Comparison of ENCODE assay signal across 21 cellular contexts in genomic region chr5:34034497-34035327, GRCh38. TPM values are rescaled to one million over a fixed set of nuclear protein-coding genes. Genes with fewer than 3 reads are reported as not detected.
DNase-seq lines count a peak whose midpoint lies in the region; ATAC-seq and TF ChIP-seq lines count a peak whose summit lies in the region.
"Had no signal": no experiment of that assay in that cellular context is flagged by ENCODE, and none has a peak within 500 bp of the region (broad histone marks: within the 10 kb centered on the region; RNA-seq: fewer than 3 reads in every experiment).

No MANE protein-coding gene starts in this region.

- POLR2A ChIA-PET in T-cell (lab: Charles Lee), result no interaction called here

- ATAC-seq in GM18873 (IDR thresholded peaks at IDR 0.05; ENCODE audit: low FRiP score, unreplicated experiment), result peak; percentile 75
- peak; percentile 76 for ATAC-seq in GM21737 (IDR thresholded peaks at IDR 0.05; ENCODE audit: unreplicated experiment)
- ATAC-seq in HG03378 (IDR thresholded peaks at IDR 0.05; ENCODE audit: unreplicated experiment), result peak; percentile 81
- no peak for ATAC-seq in T-cell (replicated peaks in 1 of 4)
- no peak for ATAC-seq in GM18868 (IDR thresholded peaks at IDR 0.05; ENCODE audit: unreplicated experiment)
- ATAC-seq: WTC11 had no signal

- TF ChIP-seq CTCF in nephron (IDR thresholded peaks at IDR 0.05; ENCODE audit: unreplicated experiment in 3 of 3), result no peak
- TF ChIP-seq CTCF in chondrocyte (IDR thresholded peaks at IDR 0.05), result no peak

- no peaks in the 10 kb centered on the region for H3K9me3 Mint-ChIP-seq in nephron
- H3K9me3 Mint-ChIP-seq in T-cell, result no peaks in the 10 kb centered on the region
- peaks cover 2% of the 10 kb centered on the region for H3K9me3 Mint-ChIP-seq in chondrocyte (ENCODE audit: low read depth)
- H3K9me3 Mint-ChIP-seq: immature natural killer cell, memory B cell had no signal

- H3K27ac Mint-ChIP-seq in nephron (peak overlapping the region; percentile 87 to 91 (median 88)), T-cell (no peak overlapping the region), chondrocyte (ENCODE audit: unreplicated experiment) (no peak overlapping the region)
- H3K27ac Mint-ChIP-seq: memory B cell, WTC11 had no signal

- DNase-seq in T-cell, result no peak
- no peak for DNase-seq in NCI-H2171 (lab: John Stamatoyannopoulos, UW)
- no peak for DNase-seq in chondrocyte (ENCODE audit: low spot score)
- DNase-seq: activated effector memory CD4-positive, alpha-beta T cell treated with Interleukin-2 at 50 U/mL for 16 hours; AML-193; GOT3; immature natural killer cell; NCI-H2081; NCI-H774; RPMI8226; stimulated activated CD4-positive, alpha-beta T cell treated with anti-CD3 and anti-CD28 coated beads, Interleukin-4, amount 100 ng/mL, for 24 hours; T-helper 1 cell had no signal

- peaks cover 47% of the 10 kb centered on the region for H3K36me3 Mint-ChIP-seq in nephron (ENCODE audit: low read depth)
- H3K36me3 Mint-ChIP-seq in T-cell, result peaks cover 34% of the 10 kb centered on the region
- peaks cover 7% of the 10 kb centered on the region for H3K36me3 Mint-ChIP-seq in chondrocyte (ENCODE audit: low read depth)
- H3K36me3 Mint-ChIP-seq: WTC11 had no signal

- CTCF ChIA-PET in T-cell (lab: Charles Lee), result interaction anchor here in 1 of 2 donors (0.6 kb wide), 1 partner anchor 598 kb away, joined by 3 read pairs; no protein-coding TSS in a partner anchor

- H3K4me3 Mint-ChIP-seq in nephron (peak overlapping the region in 1 of 3 experiments; percentile 36), T-cell (no peak overlapping the region), chondrocyte (ENCODE audit: unreplicated experiment) (no peak overlapping the region)
- H3K4me3 Mint-ChIP-seq: immature natural killer cell, memory B cell, WTC11 had no signal

- H3K27me3 Mint-ChIP-seq in nephron (ENCODE audit: low read depth), result no peaks in the 10 kb centered on the region
- H3K27me3 Mint-ChIP-seq in T-cell, result no peaks in the 10 kb centered on the region
- no peaks in the 10 kb centered on the region for H3K27me3 Mint-ChIP-seq in chondrocyte (ENCODE audit: low read depth)
- H3K27me3 Mint-ChIP-seq: memory B cell had no signal

- H3K4me1 Mint-ChIP-seq in nephron (peaks cover 38% of the 10 kb centered on the region), T-cell (no peaks in the 10 kb centered on the region), chondrocyte (ENCODE audit: low read depth) (peaks cover 27% of the 10 kb centered on the region)
- H3K4me1 Mint-ChIP-seq: memory B cell had no signal

RNA-seq across cellular contexts. Expression of gene C1QTNF3, which starts 8.3 kb away (rescaled TPM):
- total RNA-seq in T-cell, result 10 to 100 TPM in 1 of 5 donors, 1 to 10 TPM in 4; 5.4 to 10.6 (median 5.7) TPM
- 1.5 to 2.6 TPM (median 2.1 TPM) in 3 replicates for total RNA-seq in chondrocyte

RNA-seq across cellular contexts. Expression of gene AMACR, which starts 26.9 kb away (rescaled TPM):
- total RNA-seq in T-cell (1 to 10 TPM; 2.6 to 6.9 (median 3.9) TPM), chondrocyte (13.7 to 20.4 TPM (median 15.3 TPM) in 3 replicates)

RNA-seq across cellular contexts. Expression of gene SLC45A2, which starts 50.2 kb away (rescaled TPM):
- total RNA-seq in T-cell, result under 1 TPM in 1 of 5 donors, not detected in 4; 0.20 TPM
- total RNA-seq in chondrocyte, result 0.12 to 0.51 TPM in 2 of 3 replicates, not detected in the other
- total RNA-seq: MCF 10A, tibial nerve, WTC11 had no signal

Comparison
In these comparisons a context has a peak if more than half of its experiments do, and no peak if none do; other contexts are left out.
1. ATAC-seq: peak in GM18873 (single experiment), GM21737 (single experiment) and HG03378 (single experiment); none in T-cell (0 of 4) and GM18868 (single experiment).
2. H3K27ac Mint-ChIP-seq: peak in nephron (3 of 3); none in T-cell (0 of 2) and chondrocyte (single experiment).